Comparison of ENCODE assay signal across 15 cellular contexts in genomic region chr22:17994424-17995108, GRCh38. TPM values are rescaled to one million over a fixed set of nuclear protein-coding genes. Genes with fewer than 3 reads are reported as not detected.
DNase-seq lines count a peak whose midpoint lies in the region; ATAC-seq and TF ChIP-seq lines count a peak whose summit lies in the region.
"Had no signal": no experiment of that assay in that cellular context is flagged by ENCODE, and none has a peak within 500 bp of the region (broad histone marks: within the 10 kb centered on the region; RNA-seq: fewer than 3 reads in every experiment).

No MANE protein-coding gene starts in this region.

- peak; percentile 68 for DNase-seq in ACHN
- peak; percentile 55 for DNase-seq in GM12865 (ENCODE audit: low read depth)
- no peak for DNase-seq in RWPE1 (ENCODE audit: low spot score)
- peak; percentile 81 for DNase-seq in kidney tubule cell (ENCODE audit: low spot score)
- no peak for DNase-seq in lower lobe of right lung
- DNase-seq in DMS153 (lab: John Stamatoyannopoulos, UW) = no peak
- DNase-seq in OCI-M2 (lab: John Stamatoyannopoulos, UW; ENCODE audit: unreplicated experiment) = no peak
- DNase-seq: aorta, cerebellar nuclear complex, NCI-H526, PC-9 had no signal

- H3K4me3 ChIP-seq in GM12865 (ENCODE audit: low read depth, low read length) (no peak overlapping the region), lower lobe of right lung (no peak overlapping the region)
- H3K4me3 ChIP-seq: PC-9, suprapubic skin had no signal

- CTCF ChIA-PET in RWPE1 (lab: Yijun Ruan, JAX) = no interaction called here

- H3K9me3 ChIP-seq in lower lobe of right lung = no peaks in the 10 kb centered on the region
- H3K9me3 ChIP-seq: suprapubic skin had no signal

- no peak for TF ChIP-seq CTCF in GM12865 (IDR thresholded peaks at IDR 0.05; ENCODE audit: insufficient read depth, low read depth, low read length, missing control alignments)
- TF ChIP-seq CTCF in RWPE1 (conservative IDR thresholded peaks at IDR 0.05; ENCODE audit: low read depth) = no peak
- TF ChIP-seq CTCF in lower lobe of right lung (IDR thresholded peaks at IDR 0.05) = no peak

- no peaks in the 10 kb centered on the region for H3K27me3 ChIP-seq in lower lobe of right lung (ENCODE audit: low read depth)
- H3K27me3 ChIP-seq: suprapubic skin had no signal

- H3K27ac ChIP-seq in RWPE1 = peak overlapping the region; percentile 40
- H3K27ac ChIP-seq in lower lobe of right lung = no peak overlapping the region
- H3K27ac ChIP-seq: PC-9, suprapubic skin had no signal

- in situ Hi-C loops in ACHN (cut with HindIII; ENCODE audit: low pct_ligation_motif_present, low pct_unique_long_range_greater_than_20kb, low sequenced_read_pairs) = no loop called here

- POLR2A ChIA-PET in RWPE1 (lab: Yijun Ruan, JAX; ENCODE audit: low non-redundant PET) = no interaction called here

- no peaks in the 10 kb centered on the region for H3K36me3 ChIP-seq in lower lobe of right lung
- H3K36me3 ChIP-seq: suprapubic skin had no signal

- intact Hi-C loops in lower lobe of right lung (cut with DNase I) = no loop called here

- no peak for ATAC-seq in lower lobe of right lung
- ATAC-seq in GM21619 (IDR thresholded peaks at IDR 0.05; ENCODE audit: unreplicated experiment) = no peak
- ATAC-seq: left lobe of liver, SK-N-SH treated with all-trans-retinoic acid at 6 μM for 48 hours had no signal

- H3K4me1 ChIP-seq in lower lobe of right lung = peaks cover 16% of the 10 kb centered on the region

RNA-seq across cellular contexts. Expression of gene MICAL3, which starts 29.8 kb away (rescaled TPM):
- total RNA-seq in lower lobe of right lung = 23.5 TPM

Comparison
In these comparisons a context has a peak if more than half of its experiments do, and no peak if none do; other contexts are left out.
1. DNase-seq: peak in ACHN (single experiment), GM12865 (single experiment) and kidney tubule cell (single experiment); none in RWPE1 (single experiment), lower lobe of right lung (single experiment), DMS153 (single experiment) and OCI-M2 (single experiment).